Comparison of ENCODE assay signal across 8 cellular contexts in genomic region chr9:79574716-79575242, GRCh38. TPM values are rescaled to one million over a fixed set of nuclear protein-coding genes. Genes with fewer than 3 reads are reported as not detected.
DNase-seq lines count a peak whose midpoint lies in the region; ATAC-seq and TF ChIP-seq lines count a peak whose summit lies in the region.

No MANE protein-coding gene starts in this region.

- no peak overlapping the region for H3K27ac ChIP-seq in mesodermal cell (ENCODE audit: low read depth, low read length, severe bottlenecking)
- H3K27ac ChIP-seq in thyroid gland, result no peak overlapping the region

- intact Hi-C loops in MCF 10A (cut with micrococcal nuclease) (loop anchor here (5.0 to 10.0 kb wide), 3 partner anchors 90 to 972 kb away; no protein-coding TSS in a partner anchor), thyroid gland (cut with DNase I) (no loop called here)

- no peak for DNase-seq in stimulated activated naive CD8-positive, alpha-beta T cell treated with anti-CD3 and anti-CD28 coated beads, Interleukin-15, Interleukin-2, amounts not matched to agents 100 U/mL and 50 U/mL, for 24 hours
- DNase-seq in MCF 10A (ENCODE audit: unreplicated experiment) (no peak), thyroid gland (no peak), SHP77 (lab: John Stamatoyannopoulos, UW) (no peak)
- DNase-seq in activated CD4-positive, alpha-beta T cell treated with anti-CD3 and anti-CD28 coated beads for 4 hours, result no peak

- H3K4me3 Mint-ChIP-seq in stimulated activated naive CD8-positive, alpha-beta T cell treated with anti-CD3 and anti-CD28 coated beads, Interleukin-15, Interleukin-2, amounts not matched to agents 100 ng/mL and 50 ng/mL, for 24 hours, result peak overlapping the region; percentile 91
- H3K4me3 Mint-ChIP-seq in MCF 10A (ENCODE audit: unreplicated experiment), result no peak overlapping the region

- no peak for TF ChIP-seq CTCF in MCF 10A (IDR thresholded peaks at IDR 0.05; ENCODE audit: unreplicated experiment)
- TF ChIP-seq CTCF in thyroid gland (IDR thresholded peaks at IDR 0.05), result no peak

- H3K4me3 ChIP-seq in mesodermal cell (ENCODE audit: extremely low read depth, insufficient read depth, low read length, poor library complexity, severe bottlenecking) (peak overlapping the region; percentile 90), thyroid gland (replicated peaks in 1 of 3) (no peak overlapping the region)

- no peak overlapping the region for H3K27ac Mint-ChIP-seq in stimulated activated naive CD8-positive, alpha-beta T cell treated with anti-CD3 and anti-CD28 coated beads, Interleukin-15, Interleukin-2, amounts not matched to agents 100 ng/mL and 50 ng/mL, for 24 hours
- peak overlapping the region; percentile 86 for H3K27ac Mint-ChIP-seq in MCF 10A (ENCODE audit: low read depth, unreplicated experiment)

- H3K36me3 ChIP-seq in mesodermal cell (ENCODE audit: control insufficient read depth, insufficient read depth, low read length), result peaks cover 20% of the 10 kb centered on the region
- no peaks in the 10 kb centered on the region for H3K36me3 ChIP-seq in thyroid gland

- no peak for ATAC-seq in stimulated activated naive CD8-positive, alpha-beta T cell treated with anti-CD3 and anti-CD28 coated beads, Interleukin-15, Interleukin-2, amounts not matched to agents 100 U/mL and 50 U/mL, for 24 hours
- ATAC-seq in GM21381 (IDR thresholded peaks at IDR 0.05; ENCODE audit: unreplicated experiment), result no peak

- BruUV-seq in MCF 10A (replicated peaks; lab: Mats Ljungman, UMichigan), result no TSS peak

- CTCF ChIA-PET in MCF 10A (lab: Yijun Ruan, JAX), result interaction anchor here (0.6 to 1.2 kb wide), 2 partner anchors 164 to 714 kb away, joined by 3 to 4 read pairs; no protein-coding TSS in a partner anchor

- no peaks in the 10 kb centered on the region for H3K27me3 Mint-ChIP-seq in stimulated activated naive CD8-positive, alpha-beta T cell treated with anti-CD3 and anti-CD28 coated beads, Interleukin-15, Interleukin-2, amounts not matched to agents 100 ng/mL and 50 ng/mL, for 24 hours
- H3K27me3 Mint-ChIP-seq in MCF 10A (ENCODE audit: insufficient read depth, unreplicated experiment), result no peaks in the 10 kb centered on the region

- 35 to 70% methylated on average over 3 of the region's 4 CpGs for WGBS in mesodermal cell (ENCODE audit: insufficient coverage in 2 of 2), 2 experiments
- 95 to 96% methylated on average over 4 of the region's 4 CpGs for WGBS in thyroid gland, 2 donors

- TF ChIP-seq POLR2A in thyroid gland (IDR thresholded peaks at IDR 0.05), result no peak

- peaks cover 63% of the 10 kb centered on the region for H3K4me1 Mint-ChIP-seq in stimulated activated naive CD8-positive, alpha-beta T cell treated with anti-CD3 and anti-CD28 coated beads, Interleukin-15, Interleukin-2, amounts not matched to agents 100 ng/mL and 50 ng/mL, for 24 hours (ENCODE audit: low read depth)
- H3K4me1 Mint-ChIP-seq in MCF 10A (ENCODE audit: insufficient read depth, unreplicated experiment), result peaks cover 17% of the 10 kb centered on the region

- no peaks in the 10 kb centered on the region for H3K9me3 ChIP-seq in mesodermal cell (ENCODE audit: control insufficient read depth, low read length)
- H3K9me3 ChIP-seq in thyroid gland, result no peaks in the 10 kb centered on the region

- peaks cover 29% of the 10 kb centered on the region for H3K4me1 ChIP-seq in mesodermal cell (ENCODE audit: control insufficient read depth, insufficient read depth, low read length, poor library complexity, severe bottlenecking)
- H3K4me1 ChIP-seq in thyroid gland, result peaks cover 10 to 18% of the 10 kb centered on the region in 2 donors

- H3K27me3 ChIP-seq in thyroid gland, result no peaks in the 10 kb centered on the region

- POLR2A ChIA-PET in MCF 10A (lab: Yijun Ruan, JAX), result interaction anchor here (0.5 to 1.0 kb wide), 2 partner anchors 29 to 96 kb away, joined by 3 read pairs; no protein-coding TSS in a partner anchor

- H3K9me3 Mint-ChIP-seq in stimulated activated naive CD8-positive, alpha-beta T cell treated with anti-CD3 and anti-CD28 coated beads, Interleukin-15, Interleukin-2, amounts not matched to agents 100 ng/mL and 50 ng/mL, for 24 hours, result no peaks in the 10 kb centered on the region
- H3K9me3 Mint-ChIP-seq in MCF 10A (ENCODE audit: unreplicated experiment), result no peaks in the 10 kb centered on the region

- peaks cover 25% of the 10 kb centered on the region for H3K36me3 Mint-ChIP-seq in stimulated activated naive CD8-positive, alpha-beta T cell treated with anti-CD3 and anti-CD28 coated beads, Interleukin-15, Interleukin-2, amounts not matched to agents 100 ng/mL and 50 ng/mL, for 24 hours (ENCODE audit: low read depth)
- peaks cover 6% of the 10 kb centered on the region for H3K36me3 Mint-ChIP-seq in MCF 10A (ENCODE audit: insufficient read depth, unreplicated experiment)

RNA-seq across cellular contexts. Expression of gene TLE4, which starts 3.0 kb away (rescaled TPM):
- total RNA-seq in MCF 10A (2022), result 8.7 and 12.3 TPM in 2 replicates
- 52.9 TPM for polyA plus RNA-seq in mesodermal cell (2013, experiment 1 of 2)
- 64.3 TPM for polyA plus RNA-seq in mesodermal cell (2013, experiment 2 of 2)
- 10 to 100 TPM; 40.3 to 64.2 (median 52.8) TPM for total RNA-seq in thyroid gland
